ENCODE assay signal across 15 cellular contexts in the genomic region with DNA sequence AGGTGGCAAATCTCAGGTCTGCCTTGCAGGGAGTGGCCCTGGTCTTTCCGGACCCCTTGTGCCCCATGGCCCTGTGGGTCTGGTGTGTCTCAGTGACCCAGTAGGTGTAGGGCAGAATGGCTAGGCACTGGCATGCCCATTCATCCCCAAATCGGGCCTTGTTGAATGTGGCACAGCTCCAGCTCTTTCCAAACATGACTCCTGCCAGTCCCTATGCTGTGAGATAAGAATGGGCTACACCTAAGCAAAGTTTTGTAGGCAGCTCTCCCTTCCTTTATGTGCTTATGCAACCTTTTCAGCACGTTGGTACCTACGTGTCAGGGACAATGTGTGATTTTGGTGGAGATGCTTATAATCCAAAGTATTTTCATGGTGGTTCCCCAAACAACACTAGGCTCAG. TPM values are rescaled to one million over a fixed set of nuclear protein-coding genes. Genes with fewer than 3 reads are reported as not detected.
A peak's percentile ranks its signal among the peaks of the same experiment; 100 is the strongest.
DNase-seq lines count a peak whose midpoint lies in the region; ATAC-seq and TF ChIP-seq lines count a peak whose summit lies in the region.
"Had no signal": no experiment of that assay in that cellular context is flagged by ENCODE, and none has a peak within 500 bp of the region (broad histone marks: within the 10 kb centered on the region; RNA-seq: fewer than 3 reads in every experiment).

No MANE protein-coding gene starts in this region.

- H3K27ac ChIP-seq in rectal smooth muscle tissue (ENCODE audit: low read depth, low read length): peak overlapping the region; percentile 36
- H3K27ac ChIP-seq: cardiac muscle cell, epithelial cell of prostate had no signal

- DNase-seq in GM06990 (ENCODE audit: extremely low read depth, insufficient read length): no peak
- peak; percentile 44 for DNase-seq in left ventricle myocardium superior
- DNase-seq in activated naive CD4-positive, alpha-beta T cell treated with anti-CD3 and anti-CD28 coated beads for 36 hours: no peak
- no peak for DNase-seq in activated naive CD4-positive, alpha-beta T cell treated with anti-CD3 and anti-CD28 coated beads, Interleukin-2, amount 50 U/mL, for 72 hours (ENCODE audit: low spot score in 2 of 2)
- DNase-seq in cerebellar nuclear complex (lab: John Stamatoyannopoulos, UW): no peak
- DNase-seq: activated CD8-positive, alpha-beta T cell treated with anti-CD3 and anti-CD28 coated beads, Interleukin-2, amount 10 ng/mL, durations not matched to agents 7 days and 5 days; NCI-H1417 treated with DMSO at 0.1 percent for 48 hours; NCI-H510A; SHP77 treated with DMSO at 0.1 percent for 48 hours had no signal

- H3K27me3 ChIP-seq in GM06990 (replicated peaks; ENCODE audit: control insufficient read depth, insufficient read depth, low read length): no peaks in the 10 kb centered on the region
- no peaks in the 10 kb centered on the region for H3K27me3 ChIP-seq in rectal smooth muscle tissue (ENCODE audit: control insufficient read depth, insufficient read depth, low read length)
- H3K27me3 ChIP-seq: cardiac muscle cell had no signal

- no peak overlapping the region for H3K4me3 Mint-ChIP-seq in activated T-helper 17 cell treated with anti-CD3 and anti-CD28 coated beads, Interleukin-2, amount 50 U/mL, for 72 hours
- H3K4me3 Mint-ChIP-seq in activated naive CD4-positive, alpha-beta T cell treated with anti-CD3 and anti-CD28 coated beads for 36 hours: no peak overlapping the region
- H3K4me3 Mint-ChIP-seq: activated CD8-positive, alpha-beta T cell treated with anti-CD3 and anti-CD28 coated beads, Interleukin-2, amount 10 ng/mL, durations not matched to agents 7 days and 5 days had no signal

- H3K36me3 ChIP-seq in GM06990 (ENCODE audit: control insufficient read depth, insufficient read depth, low read length) (no peaks in the 10 kb centered on the region), rectal smooth muscle tissue (ENCODE audit: control insufficient read depth, insufficient read depth, low read length) (no peaks in the 10 kb centered on the region)
- H3K36me3 ChIP-seq: cardiac muscle cell had no signal

- no peaks in the 10 kb centered on the region for H3K27me3 Mint-ChIP-seq in activated T-helper 17 cell treated with anti-CD3 and anti-CD28 coated beads, Interleukin-2, amount 50 U/mL, for 72 hours
- H3K27me3 Mint-ChIP-seq in activated naive CD4-positive, alpha-beta T cell treated with anti-CD3 and anti-CD28 coated beads for 36 hours (ENCODE audit: low read depth): no peaks in the 10 kb centered on the region

- peaks cover 71% of the 10 kb centered on the region for H3K4me1 ChIP-seq in rectal smooth muscle tissue (ENCODE audit: control insufficient read depth, insufficient read depth, low read length)

- TF ChIP-seq CTCF in GM06990 (IDR thresholded peaks at IDR 0.05; ENCODE audit: insufficient read depth, low read length, poor library complexity, severe bottlenecking): no peak

- H3K4me1 Mint-ChIP-seq in activated T-helper 17 cell treated with anti-CD3 and anti-CD28 coated beads, Interleukin-2, amount 50 U/mL, for 72 hours: peaks cover 45% of the 10 kb centered on the region
- H3K4me1 Mint-ChIP-seq in activated naive CD4-positive, alpha-beta T cell treated with anti-CD3 and anti-CD28 coated beads for 36 hours (ENCODE audit: low read depth): peaks cover 33% of the 10 kb centered on the region

- no peaks in the 10 kb centered on the region for H3K9me3 Mint-ChIP-seq in activated T-helper 17 cell treated with anti-CD3 and anti-CD28 coated beads, Interleukin-2, amount 50 U/mL, for 72 hours
- H3K9me3 Mint-ChIP-seq in activated naive CD4-positive, alpha-beta T cell treated with anti-CD3 and anti-CD28 coated beads for 36 hours: no peaks in the 10 kb centered on the region
- H3K9me3 Mint-ChIP-seq in activated naive CD4-positive, alpha-beta T cell treated with anti-CD3 and anti-CD28 coated beads, Interleukin-2, amount 50 U/mL, for 72 hours: no peaks in the 10 kb centered on the region

- H3K4me3 ChIP-seq in GM06990 (replicated peaks; ENCODE audit: low read depth, low read length): 0 out of 2 replicates have a peak overlapping the region, but pooled peaks have one; percentile 6
- no peak overlapping the region for H3K4me3 ChIP-seq in rectal smooth muscle tissue (ENCODE audit: low read length)
- H3K4me3 ChIP-seq: cardiac muscle cell, skin epidermis had no signal

- ATAC-seq in activated T-helper 17 cell treated with anti-CD3 and anti-CD28 coated beads, Interleukin-2, amount 50 U/mL, for 72 hours (replicated peaks): no peak
- ATAC-seq in left ventricle myocardium superior (peak; percentile 60), HG03521 (IDR thresholded peaks at IDR 0.05; ENCODE audit: unreplicated experiment) (no peak)
- no peak for ATAC-seq in activated naive CD4-positive, alpha-beta T cell treated with anti-CD3 and anti-CD28 coated beads, Interleukin-2, amount 50 U/mL, for 72 hours
- ATAC-seq: activated CD8-positive, alpha-beta T cell treated with anti-CD3 and anti-CD28 coated beads, Interleukin-2, amount 10 ng/mL, durations not matched to agents 7 days and 5 days had no signal

- H3K9ac ChIP-seq in rectal smooth muscle tissue (ENCODE audit: low read length): no peak overlapping the region

- H3K36me3 Mint-ChIP-seq in activated T-helper 17 cell treated with anti-CD3 and anti-CD28 coated beads, Interleukin-2, amount 50 U/mL, for 72 hours (ENCODE audit: low read depth): peaks cover 16% of the 10 kb centered on the region
- H3K36me3 Mint-ChIP-seq in activated naive CD4-positive, alpha-beta T cell treated with anti-CD3 and anti-CD28 coated beads for 36 hours (ENCODE audit: low read depth): no peaks in the 10 kb centered on the region
- H3K36me3 Mint-ChIP-seq in activated naive CD4-positive, alpha-beta T cell treated with anti-CD3 and anti-CD28 coated beads, Interleukin-2, amount 50 U/mL, for 72 hours: peaks cover 0 to 7% of the 10 kb centered on the region in 2 donors

- H3K27ac Mint-ChIP-seq in activated T-helper 17 cell treated with anti-CD3 and anti-CD28 coated beads, Interleukin-2, amount 50 U/mL, for 72 hours: peak overlapping the region; percentile 21
- no peak overlapping the region for H3K27ac Mint-ChIP-seq in activated naive CD4-positive, alpha-beta T cell treated with anti-CD3 and anti-CD28 coated beads for 36 hours
- no peak overlapping the region for H3K27ac Mint-ChIP-seq in activated naive CD4-positive, alpha-beta T cell treated with anti-CD3 and anti-CD28 coated beads, Interleukin-2, amount 50 U/mL, for 72 hours
- H3K27ac Mint-ChIP-seq: activated CD8-positive, alpha-beta T cell treated with anti-CD3 and anti-CD28 coated beads, Interleukin-2, amount 10 ng/mL, durations not matched to agents 7 days and 5 days had no signal

- intact Hi-C loops in left ventricle myocardium superior (cut with micrococcal nuclease): no loop called here
- intact Hi-C loops in activated naive CD4-positive, alpha-beta T cell treated with anti-CD3 and anti-CD28 coated beads for 36 hours (cut with micrococcal nuclease): no loop called here

- CTCF ChIA-PET in activated naive CD4-positive, alpha-beta T cell treated with anti-CD3 and anti-CD28 coated beads for 36 hours (lab: Charles Lee): no interaction called here

RNA-seq across cellular contexts. Expression of a gene that starts 33.9 kb away (rescaled TPM):
- total RNA-seq in activated T-helper 17 cell treated with anti-CD3 and anti-CD28 coated beads, Interleukin-2, amount 50 U/mL, for 72 hours: 10 to 100 TPM; 10.4 to 21.3 TPM
- 29.5 TPM for total RNA-seq in left ventricle myocardium superior
- total RNA-seq in activated naive CD4-positive, alpha-beta T cell treated with anti-CD3 and anti-CD28 coated beads for 36 hours: 1 to 10 TPM; 3.1 to 3.6 TPM
- 1 to 10 TPM; 2.1 to 4.8 TPM for total RNA-seq in activated naive CD4-positive, alpha-beta T cell treated with anti-CD3 and anti-CD28 coated beads, Interleukin-2, amount 50 U/mL, for 72 hours
